In the genomic region with DNA sequence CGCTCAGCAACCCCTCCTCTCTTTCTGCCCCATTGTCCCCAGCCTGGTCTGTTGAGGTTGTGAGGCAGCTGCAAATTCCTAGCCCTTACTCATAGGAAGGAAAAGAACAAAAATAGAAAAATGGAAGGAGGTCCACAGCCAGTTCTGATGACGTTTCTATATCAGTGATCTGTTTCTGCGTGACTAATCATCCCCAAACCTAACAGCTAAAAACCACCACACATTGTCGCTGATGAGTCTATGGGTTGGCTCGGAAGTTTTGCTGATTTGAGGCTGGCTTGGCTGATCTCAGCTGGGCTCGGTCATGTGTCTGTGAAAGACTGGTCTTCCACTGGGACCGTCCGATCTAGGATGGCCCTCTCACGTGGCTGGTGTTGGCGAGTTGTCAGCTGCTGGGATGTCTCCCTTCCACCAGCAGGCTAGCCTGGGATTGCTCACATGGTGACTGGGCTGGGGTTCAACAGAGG, we compare ENCODE assay signal across 9 cellular contexts.
DNase-seq lines count a peak whose midpoint lies in the region; ATAC-seq and TF ChIP-seq lines count a peak whose summit lies in the region.
"Had no signal": no experiment of that assay in that cellular context is flagged by ENCODE, and none has a peak within 500 bp of the region (broad histone marks: within the 10 kb centered on the region; RNA-seq: fewer than 3 reads in every experiment).

No MANE protein-coding gene starts in this region.

- peak overlapping the region in 3 of 4 donors; percentile 20 to 34 (median 30) for H3K27ac ChIP-seq in transverse colon
- H3K27ac ChIP-seq: 22Rv1 had no signal

- 55 to 57% methylated on average over 3 to 10 of the region's 10 CpGs for WGBS in transverse colon (ENCODE audit: low coverage in 1 of 2), 2 donors

- intact Hi-C loops in transverse colon (cut with DNase I; ENCODE audit: low total_unique reads) = no loop called here

- peak; percentile 5 for DNase-seq in NK-92 treated with Interleukin-12 subunit alpha and Interleukin-12 subunit beta, amount 100 ng/mL, for 24 hours (lab: John Stamatoyannopoulos, UW)
- no peak for DNase-seq in NK-92 (lab: John Stamatoyannopoulos, UW; ENCODE audit: unreplicated experiment)
- DNase-seq in amniotic stem cell (lab: John Stamatoyannopoulos, UW) = peak; percentile 92
- peak; percentile 97 for DNase-seq in iris pigment epithelial cell (ENCODE audit: low read depth)
- DNase-seq in transverse colon = peak; percentile 34
- DNase-seq in mesenteric fat pad (ENCODE audit: low spot score) = no peak
- no peak for DNase-seq in activated CD8-positive, alpha-beta memory T cell treated with anti-CD3 and anti-CD28 coated beads, Interleukin-2, amount 50 U/mL, for 4 hours

- TF ChIP-seq POLR2A in transverse colon (IDR thresholded peaks at IDR 0.05) = no peak

- no peak overlapping the region for H3K4me3 ChIP-seq in transverse colon

- no peak for TF ChIP-seq EP300 in transverse colon (IDR thresholded peaks at IDR 0.05; ENCODE audit: low read depth)

- in situ Hi-C loops in transverse colon (cut with MboI; ENCODE audit: low pct_ligation_motif_present in 1 of 4, low pct_unique_long_range_greater_than_20kb in 1 of 4, low sequenced_read_pairs in 3 of 4) = no loop called here

- no peak for TF ChIP-seq CTCF in transverse colon (IDR thresholded peaks at IDR 0.05)

- no peaks in the 10 kb centered on the region for H3K4me1 ChIP-seq in transverse colon

- H3K9me3 ChIP-seq in transverse colon = no peaks in the 10 kb centered on the region

- H3K27me3 ChIP-seq in transverse colon = peaks cover 7% of the 10 kb centered on the region

- no peak for ATAC-seq in GM19395 (IDR thresholded peaks at IDR 0.05; ENCODE audit: unreplicated experiment)

- H3K36me3 ChIP-seq in transverse colon = no peaks in the 10 kb centered on the region

Comparison
In these comparisons a context has a peak if more than half of its experiments do, and no peak if none do; other contexts are left out.
1. DNase-seq: peak in NK-92 treated with Interleukin-12 subunit alpha and Interleukin-12 subunit beta, amount 100 ng/mL, for 24 hours (single experiment), amniotic stem cell (single experiment), iris pigment epithelial cell (single experiment) and transverse colon (single experiment); none in NK-92 (single experiment), mesenteric fat pad (single experiment) and activated CD8-positive, alpha-beta memory T cell treated with anti-CD3 and anti-CD28 coated beads, Interleukin-2, amount 50 U/mL, for 4 hours (single experiment).